ENCODE assay signal across 1 cellular context in genomic region chr4:113975578-113975977, GRCh38.
TF ChIP-seq lines count a peak whose summit lies in the region.

No MANE protein-coding gene starts in this region.

TF ChIP-seq in A549, 52 proteins besides CTCF, POLR2A, EP300 and RAD21 (continued from another document):
- TF ChIP-seq HES2 (IDR thresholded peaks at IDR 0.05) (no peak), ZNF302 (CRISPR knock-in tag; IDR thresholded peaks at IDR 0.05) (no peak), HOXB5 (CRISPR knock-in tag; IDR thresholded peaks at IDR 0.05) (no peak), CBX8 (IDR thresholded peaks at IDR 0.05) (no peak), MAZ (IDR thresholded peaks at IDR 0.05; ENCODE audit: borderline replicate concordance, low read depth, low read length) (no peak), CEBPB (IDR thresholded peaks at IDR 0.05) (no peak), HOXB13 (CRISPR knock-in tag; IDR thresholded peaks at IDR 0.05; ENCODE audit: low read depth) (no peak), FOXS1 (CRISPR knock-in tag; IDR thresholded peaks at IDR 0.05) (no peak), BCL3 (IDR thresholded peaks at IDR 0.05) (no peak)
TF ChIP-seq in A549: peak in this region for 0.
